11 cellular contexts compared by ENCODE assay signal in genomic region chr10:6786579-6787031, GRCh38.
A peak's percentile ranks its signal among the peaks of the same experiment; 100 is the strongest.
DNase-seq lines count a peak whose midpoint lies in the region; ATAC-seq, FAIRE-seq and TF ChIP-seq lines count a peak whose summit lies in the region.
"Had no signal": no experiment of that assay in that cellular context is flagged by ENCODE, and none has a peak within 500 bp of the region (broad histone marks: within the 10 kb centered on the region; RNA-seq: fewer than 3 reads in every experiment).

No MANE protein-coding gene starts in this region.

- H3K36me3 ChIP-seq in heart right ventricle, result no peaks in the 10 kb centered on the region
- no peaks in the 10 kb centered on the region for H3K36me3 ChIP-seq in left lung

- WGBS in heart right ventricle, 2 donors, result 37 to 39% methylated on average over 10 of the region's 10 CpGs

- H3K9me3 ChIP-seq in heart right ventricle (no peaks in the 10 kb centered on the region), left lung (no peaks in the 10 kb centered on the region)

- peaks cover 0 to 20% (median 0%) of the 10 kb centered on the region in 7 donors for H3K27me3 ChIP-seq in heart right ventricle
- H3K27me3 ChIP-seq in left lung, result peaks cover 0 to 5% of the 10 kb centered on the region in 2 donors

- TF ChIP-seq CTCF in heart right ventricle (IDR thresholded peaks at IDR 0.05) (peak in 6 of 9 donors; percentile 29 to 48 (median 42)), cardiac fibroblast (IDR thresholded peaks at IDR 0.05; ENCODE audit: low read depth, low read length) (peak; percentile 26), left lung (IDR thresholded peaks at IDR 0.05) (no peak)

- intact Hi-C loops in heart right ventricle (cut with DNase I) (loop anchor here in 4 of 10 donors (5.0 to 10.0 kb wide), 3 partner anchors 626 to 631 kb away; partner anchors contain the start of gene SFMBT2 (in 3 of the 4)), Right ventricle myocardium inferior (cut with DNase I) (no loop called here), left lung (cut with DNase I) (no loop called here)

- no peak for FAIRE-seq in urothelium cell line (lab: Jason Lieb, UNC)

- H3K4me3 ChIP-seq in heart right ventricle (no peak overlapping the region), cardiac fibroblast (replicated peaks in 1 of 2; ENCODE audit: low read depth in 2 of 2, low read length in 2 of 2) (no peak overlapping the region), left lung (no peak overlapping the region)

- peak in 1 of 8 donors; percentile 55 for ATAC-seq in heart right ventricle
- no peak for ATAC-seq in Right ventricle myocardium inferior
- peak; percentile 53 for ATAC-seq in left lung
- no peak for ATAC-seq in GM19463 (IDR thresholded peaks at IDR 0.05; ENCODE audit: unreplicated experiment)
- no peak for ATAC-seq in HG03196 (IDR thresholded peaks at IDR 0.05; ENCODE audit: unreplicated experiment)

- H3K4me1 ChIP-seq in heart right ventricle, result peaks cover 0 to 10% (median 0%) of the 10 kb centered on the region in 9 donors
- no peaks in the 10 kb centered on the region for H3K4me1 ChIP-seq in left lung
- H3K4me1 ChIP-seq: parathyroid adenoma had no signal

- H3K27ac ChIP-seq in heart right ventricle, result no peak overlapping the region
- no peak overlapping the region for H3K27ac ChIP-seq in left lung
- H3K27ac ChIP-seq: parathyroid adenoma had no signal

- DNase-seq in heart right ventricle, result no peak
- no peak for DNase-seq in Right ventricle myocardium inferior (ENCODE audit: missing footprints)
- peak; percentile 46 to 73 for DNase-seq in cardiac fibroblast (ENCODE audit: low read depth in 2 of 2)
- no peak for DNase-seq in left lung
- DNase-seq in urothelium cell line (ENCODE audit: low spot score), result peak; percentile 37
- no peak for DNase-seq in central memory CD4-positive, alpha-beta T cell
- DNase-seq: activated B cell treated with CpG ODN at 0.5 μM for 24 hours; effector memory CD4-positive, alpha-beta T cell had no signal

Comparison
In these comparisons a context has a peak if more than half of its experiments do, and no peak if none do; other contexts are left out.
1. DNase-seq: peak in cardiac fibroblast (2 of 2) and urothelium cell line (single experiment); none in heart right ventricle (0 of 2), Right ventricle myocardium inferior (single experiment), left lung (0 of 2) and central memory CD4-positive, alpha-beta T cell (single experiment).
2. CTCF ChIP-seq: peak in heart right ventricle (6 of 9) and cardiac fibroblast (single experiment); none in left lung (0 of 2).